ENCODE assay signal across 8 cellular contexts in the genomic region with DNA sequence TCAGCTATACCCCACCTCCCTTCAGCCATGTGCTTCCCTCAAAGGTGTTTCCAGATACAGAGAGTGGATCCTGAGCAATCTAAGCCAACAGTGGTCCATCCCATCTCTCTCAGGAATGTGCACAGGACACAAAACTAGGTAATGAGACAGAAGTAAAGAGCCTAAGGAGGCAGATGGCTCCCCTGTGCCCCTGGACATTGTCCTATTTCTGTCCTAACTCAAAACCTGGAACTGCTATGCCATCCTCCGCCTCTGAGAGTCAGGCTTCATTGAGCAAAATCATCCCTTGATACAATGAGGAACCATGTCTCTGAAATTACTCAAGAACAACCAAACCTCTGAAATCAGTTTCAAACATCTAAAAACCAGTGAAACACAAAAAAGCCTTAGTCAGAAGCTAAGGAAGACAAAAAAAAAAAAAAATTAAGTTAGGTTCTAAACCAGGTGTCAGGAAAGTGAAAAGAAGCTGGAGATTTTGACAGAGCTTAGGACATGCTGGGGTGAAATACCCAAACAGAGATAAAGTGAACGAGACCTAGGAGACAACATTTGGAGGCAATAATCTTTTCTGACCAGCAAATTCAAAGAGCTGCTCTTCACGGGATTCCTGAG.
A peak's percentile ranks its signal among the peaks of the same experiment; 100 is the strongest.
DNase-seq lines count a peak whose midpoint lies in the region; ATAC-seq lines count a peak whose summit lies in the region.

No MANE protein-coding gene starts in this region.

- peak; percentile 44 for DNase-seq in HT-29 (ENCODE audit: low spot score)
- DNase-seq in activated naive CD8-positive, alpha-beta T cell treated with anti-CD3 and anti-CD28 coated beads, Interleukin-2, amount 10 ng/mL, durations not matched to agents 7 days and 5 days: no peak
- peak; percentile 71 for DNase-seq in myocyte (ENCODE audit: low read depth)
- no peak for DNase-seq in DMS153 (lab: John Stamatoyannopoulos, UW)
- DNase-seq in epidermal melanocyte (ENCODE audit: insufficient read length, low spot score): no peak
- DNase-seq in sciatic nerve (ENCODE audit: low spot score): no peak

- POLR2A ChIA-PET in activated naive CD8-positive, alpha-beta T cell treated with anti-CD3 and anti-CD28 coated beads, Interleukin-2, amount 10 ng/mL, durations not matched to agents 7 days and 5 days (lab: Charles Lee): interaction anchor here (1.1 kb wide), 1 partner anchor 357 kb away, joined by 5 read pairs; a partner anchor contains a TSS

- peak overlapping the region; percentile 1 for H3K4me3 Mint-ChIP-seq in activated naive CD8-positive, alpha-beta T cell treated with anti-CD3 and anti-CD28 coated beads, Interleukin-2, amount 10 ng/mL, durations not matched to agents 7 days and 5 days

- H3K4me1 Mint-ChIP-seq in activated naive CD8-positive, alpha-beta T cell treated with anti-CD3 and anti-CD28 coated beads, Interleukin-2, amount 10 ng/mL, durations not matched to agents 7 days and 5 days: peaks cover 24% of the 10 kb centered on the region

- peak overlapping the region; percentile 53 for H3K27ac Mint-ChIP-seq in activated naive CD8-positive, alpha-beta T cell treated with anti-CD3 and anti-CD28 coated beads, Interleukin-2, amount 10 ng/mL, durations not matched to agents 7 days and 5 days

- intact Hi-C loops in sciatic nerve (cut with DNase I): loop anchor here (10.0 kb wide), 1 partner anchor 358 kb away; a partner anchor contains a TSS

- ATAC-seq in GM18502 (IDR thresholded peaks at IDR 0.05; ENCODE audit: poor library complexity, unreplicated experiment) (peak; percentile 57), GM21528 (IDR thresholded peaks at IDR 0.05; ENCODE audit: low FRiP score, unreplicated experiment) (peak; percentile 58), sciatic nerve (no peak)
- no peak for ATAC-seq in activated naive CD8-positive, alpha-beta T cell treated with anti-CD3 and anti-CD28 coated beads, Interleukin-2, amount 10 ng/mL, durations not matched to agents 7 days and 5 days (ENCODE audit: low read depth)

- H3K9me3 Mint-ChIP-seq in activated naive CD8-positive, alpha-beta T cell treated with anti-CD3 and anti-CD28 coated beads, Interleukin-2, amount 10 ng/mL, durations not matched to agents 7 days and 5 days: peaks cover 1% of the 10 kb centered on the region

- H3K27me3 Mint-ChIP-seq in activated naive CD8-positive, alpha-beta T cell treated with anti-CD3 and anti-CD28 coated beads, Interleukin-2, amount 10 ng/mL, durations not matched to agents 7 days and 5 days: no peaks in the 10 kb centered on the region

- peaks cover 6% of the 10 kb centered on the region for H3K36me3 Mint-ChIP-seq in activated naive CD8-positive, alpha-beta T cell treated with anti-CD3 and anti-CD28 coated beads, Interleukin-2, amount 10 ng/mL, durations not matched to agents 7 days and 5 days

Comparison
In these comparisons a context has a peak if more than half of its experiments do, and no peak if none do; other contexts are left out.
1. ATAC-seq: peak in GM18502 (single experiment) and GM21528 (single experiment); none in activated naive CD8-positive, alpha-beta T cell treated with anti-CD3 and anti-CD28 coated beads, Interleukin-2, amount 10 ng/mL, durations not matched to agents 7 days and 5 days (single experiment) and sciatic nerve (single experiment).
2. DNase-seq: peak in HT-29 (single experiment) and myocyte (single experiment); none in activated naive CD8-positive, alpha-beta T cell treated with anti-CD3 and anti-CD28 coated beads, Interleukin-2, amount 10 ng/mL, durations not matched to agents 7 days and 5 days (single experiment), DMS153 (single experiment), epidermal melanocyte (single experiment) and sciatic nerve (single experiment).